26 cellular contexts compared by ENCODE assay signal in genomic region chr14:79601579-79601978, GRCh38.
"Had no signal": no experiment of that assay in that cellular context is flagged by ENCODE, and none has a peak within 500 bp of the region (broad histone marks: within the 10 kb centered on the region; RNA-seq: fewer than 3 reads in every experiment).

No MANE protein-coding gene starts in this region.

- H3K36me3 ChIP-seq: MG63, SJCRH30 had no signal

- ATAC-seq: Panc1, Right ventricle myocardium inferior had no signal

- H2AFZ ChIP-seq: PC-9 had no signal

- FAIRE-seq: RCC 7860 had no signal

- H3K4me3 ChIP-seq: MG63, PC-9, SJCRH30, SK-N-MC had no signal

- H3K9ac ChIP-seq: KMS-11 had no signal

- H3K27ac ChIP-seq: KMS-11, PC-9, RWPE1, SJCRH30, SK-N-MC had no signal

- H3K4me1 ChIP-seq: SJCRH30 had no signal

- DNase-seq: Kasumi-1, KBM-7, MG63, NCI-H1048, NCI-H1092 treated with DMSO at 0.1 percent for 48 hours, NCI-H1436, NCI-H146, NCI-H1694 treated with DMSO at 0.1 percent for 48 hours, NCI-H187 treated with DMSO at 0.1 percent for 48 hours, NCI-H2029, NCI-H2171, NCI-H446 treated with DMSO at 0.1 percent for 48 hours, NCI-H510A, NCI-H524, NCI-H748 treated with DMSO at 0.1 percent for 48 hours, NCI-H82, PC-9, SHP77, SIG-M5, SJCRH30 had no signal

- H3K4me2 ChIP-seq: KMS-11, PC-9 had no signal

- H3K9me3 ChIP-seq: MG63, SJCRH30 had no signal

- H3K27me3 ChIP-seq: MG63, SJCRH30 had no signal
